ENCODE assay signal across 8 cellular contexts in genomic region chr22:50368101-50368500, GRCh38. TPM values are rescaled to one million over a fixed set of nuclear protein-coding genes. Genes with fewer than 3 reads are reported as not detected.
DNase-seq lines count a peak whose midpoint lies in the region; ATAC-seq, FAIRE-seq and TF ChIP-seq lines count a peak whose summit lies in the region.
"Not testable (repeated sequence)": the region's sequence is repeated elsewhere in the genome, so short reads cannot be mapped to it uniquely, and the experiment has no call there.

No MANE protein-coding gene starts in this region.

- H3K4me1 Mint-ChIP-seq in chondrocyte (ENCODE audit: low read depth) (peaks cover 16% of the 10 kb centered on the region), nephron progenitor cell (peaks cover 20% of the 10 kb centered on the region)

- H3K4me1 ChIP-seq in K562 (replicated peaks in 1 of 2; ENCODE audit: control insufficient read depth in 2 of 2, insufficient read depth in 2 of 2, low read length in 2 of 2); endothelial cell of umbilical vein (ENCODE audit: control insufficient read depth, extremely low read depth, insufficient read depth, low read length): not testable (repeated sequence)
- H3K4me1 ChIP-seq in HepG2 (ENCODE audit: insufficient read depth, low read length) (peaks cover 26% of the 10 kb centered on the region), spleen (peaks cover 0 to 28% (median 11%) of the 10 kb centered on the region in 6 donors)

- dilution Hi-C loops in endothelial cell of umbilical vein (cut with MboI; ENCODE audit: extremely low pct_ligation_motif_present, low sequenced_read_pairs), result not testable (repeated sequence)

- H3K9ac ChIP-seq in K562 (ENCODE audit: insufficient read depth in 1 of 2, low read depth in 2 of 2, low read length in 2 of 2); endothelial cell of umbilical vein (replicated peaks; ENCODE audit: extremely low read depth, insufficient read depth, low read length); HepG2 (ENCODE audit: insufficient read depth, low read depth, low read length): not testable (repeated sequence)

- not testable (repeated sequence) for FAIRE-seq in K562 (lab: Jason Lieb, UNC); HepG2 (lab: Jason Lieb, UNC)
- FAIRE-seq in endothelial cell of umbilical vein (lab: Jason Lieb, UNC), result peak; percentile 12

- BruUV-seq in K562 (replicated peaks; lab: Mats Ljungman, UMichigan); endothelial cell of umbilical vein (replicated peaks; lab: Mats Ljungman, UMichigan); HepG2 (replicated peaks; lab: Mats Ljungman, UMichigan): not testable (repeated sequence)

- H3K27ac Mint-ChIP-seq in chondrocyte (ENCODE audit: unreplicated experiment) (peak overlapping the region; percentile 17), nephron progenitor cell (peak overlapping the region; percentile 72)

- in situ Hi-C loops in G401 (cut with HindIII; ENCODE audit: low sequenced_read_pairs); K562 (cut with MboI); HepG2 (cut with HindIII; ENCODE audit: extremely low pct_ligation_motif_present, low pct_unique_long_range_greater_than_20kb): not testable (repeated sequence)

- H3K27ac ChIP-seq in K562 (ENCODE audit: extremely low read depth, low read depth, low read length); endothelial cell of umbilical vein (ENCODE audit: insufficient read depth, low read depth, low read length); HepG2 (ENCODE audit: extremely low read length, insufficient read depth, low read length); spleen: not testable (repeated sequence)

- H3K4me2 ChIP-seq in K562 (ENCODE audit: insufficient read depth, low read length); endothelial cell of umbilical vein (ENCODE audit: insufficient read depth, low read length); HepG2 (ENCODE audit: low read depth, low read length): not testable (repeated sequence)

- POLR2A ChIA-PET in K562 (lab: Yijun Ruan, JAX), result interaction anchor here (1.2 to 1.4 kb wide), 2 partner anchors 10 to 17 kb away, joined by 3 to 4 read pairs; no protein-coding TSS in a partner anchor
- POLR2A ChIA-PET in endothelial cell of umbilical vein (lab: Charles Lee); HepG2 (lab: Yijun Ruan, JAX): not testable (repeated sequence)

- CTCF ChIA-PET in K562 (lab: Yijun Ruan, JAX; ENCODE audit: low intra/inter-chr PET ratio), result not testable (repeated sequence)
- CTCF ChIA-PET in endothelial cell of umbilical vein (lab: Charles Lee), result interaction anchor here (1.1 kb wide), 1 partner anchor 19 kb away, joined by 3 read pairs; no protein-coding TSS in a partner anchor
- CTCF ChIA-PET in HepG2 (lab: Yijun Ruan, JAX; ENCODE audit: low intra/inter-chr PET ratio, low total read pairs), result interaction anchor here (1.1 to 1.2 kb wide), 2 partner anchors 91 to 127 kb away, joined by 3 to 4 read pairs; no protein-coding TSS in a partner anchor

- not testable (repeated sequence) for H3K4me3 Mint-ChIP-seq in chondrocyte (ENCODE audit: unreplicated experiment); nephron progenitor cell

- not testable (repeated sequence) for TF ChIP-seq EP300 in Ishikawa (IDR thresholded peaks at IDR 0.05; ENCODE audit: borderline replicate concordance); K562 (IDR thresholded peaks at IDR 0.05; ENCODE audit: low read length); HepG2 (IDR thresholded peaks at IDR 0.05; ENCODE audit: low read depth in 2 of 2, low read length in 2 of 2); HepG2 (CRISPR knock-in tag; IDR thresholded peaks at IDR 0.05; ENCODE audit: borderline replicate concordance)

- not testable (repeated sequence) for H3K9me3 ChIP-seq in K562 (replicated peaks; ENCODE audit: control insufficient read depth, insufficient read depth, low read depth, low read length); endothelial cell of umbilical vein (replicated peaks; ENCODE audit: control insufficient read depth, insufficient read depth, low read length); HepG2 (ENCODE audit: low read length); spleen

- not testable (repeated sequence) for H3K4me3 ChIP-seq in K562; endothelial cell of umbilical vein (replicated peaks in 1 of 3; ENCODE audit: insufficient read depth in 1 of 3, low read depth in 1 of 3, low read length in 3 of 3); HepG2 (replicated peaks in 1 of 3; ENCODE audit: insufficient read depth in 1 of 3, low read depth in 2 of 3, low read length in 3 of 3); spleen

- H3K36me3 ChIP-seq in K562 (ENCODE audit: control insufficient read depth, insufficient read depth, low read length) (peaks cover 33% of the 10 kb centered on the region; the same call in 2 of the 3 replicates), spleen (peaks cover 2 to 65% (median 18%) of the 10 kb centered on the region in 6 donors)
- H3K36me3 ChIP-seq in endothelial cell of umbilical vein (ENCODE audit: control insufficient read depth in 2 of 2, extremely low read depth in 1 of 2, insufficient read depth in 2 of 2, low read length in 2 of 2); HepG2 (replicated peaks in 1 of 2; ENCODE audit: control insufficient read depth in 1 of 2, insufficient read depth in 2 of 2, low read length in 2 of 2): not testable (repeated sequence)

- not testable (repeated sequence) for H3K9me3 Mint-ChIP-seq in chondrocyte (ENCODE audit: low read depth); nephron progenitor cell

- not testable (repeated sequence) for H2AFZ ChIP-seq in K562 (ENCODE audit: low read depth, low read length); endothelial cell of umbilical vein (ENCODE audit: low read depth, low read length); HepG2 (ENCODE audit: low read length)

- 100% methylated on average over 1 of the region's 13 CpGs for WGBS in K562 (ENCODE audit: insufficient coverage, low coverage, missing lambda C conversion rate)
- WGBS in HepG2 (ENCODE audit: low lambda C conversion rate), result 99% methylated on average over 12 of the region's 13 CpGs
- 96 to 98% (median 96%) methylated on average over 13 of the region's 13 CpGs for WGBS in spleen, 5 donors

- peak; percentile 23; the same call in 1 of the 2 replicates for TF ChIP-seq RAD21 in Ishikawa (IDR thresholded peaks at IDR 0.05; ENCODE audit: low read depth)
- not testable (repeated sequence) for TF ChIP-seq RAD21 in K562 (CRISPR knock-in tag; conservative IDR thresholded peaks at IDR 0.05 in 1 of 2, IDR thresholded peaks at IDR 0.05 in 1 of 2); HepG2 (CRISPR knock-in tag; IDR thresholded peaks at IDR 0.05)

- TF ChIP-seq POLR2A in K562 (conservative IDR thresholded peaks at IDR 0.05); endothelial cell of umbilical vein (IDR thresholded peaks at IDR 0.05; ENCODE audit: low read depth, low read length); HepG2 (IDR thresholded peaks at IDR 0.05; ENCODE audit: insufficient read depth in 1 of 2, low read depth in 2 of 2, low read length in 2 of 2); spleen (IDR thresholded peaks at IDR 0.05): not testable (repeated sequence)

- not testable (repeated sequence) for H4K20me1 ChIP-seq in K562 (replicated peaks; ENCODE audit: control insufficient read depth, insufficient read depth, low read length); endothelial cell of umbilical vein (replicated peaks; ENCODE audit: control insufficient read depth, extremely low read depth, insufficient read depth, low read length); HepG2 (ENCODE audit: insufficient read depth, low read length)

- H3K79me2 ChIP-seq in K562 (ENCODE audit: control insufficient read depth, insufficient read depth, low read length), result peaks cover 39% of the 10 kb centered on the region
- peaks cover 22% of the 10 kb centered on the region for H3K79me2 ChIP-seq in endothelial cell of umbilical vein (ENCODE audit: control insufficient read depth, insufficient read depth, low read length)
- H3K79me2 ChIP-seq in HepG2 (ENCODE audit: insufficient read depth, low read length), result peaks cover 29% of the 10 kb centered on the region

- H3K9me1 ChIP-seq in K562 (ENCODE audit: control insufficient read depth, insufficient read depth, low read length); endothelial cell of umbilical vein (replicated peaks; ENCODE audit: control insufficient read depth, extremely low read depth, insufficient read depth, low read length): not testable (repeated sequence)

- not testable (repeated sequence) for H3K27me3 Mint-ChIP-seq in chondrocyte (ENCODE audit: low read depth); nephron progenitor cell (ENCODE audit: low read depth, poor library complexity)

- DNase-seq in G401 (ENCODE audit: low spot score) (peak; percentile 78), spleen (peak; percentile 18)
- not testable (repeated sequence) for DNase-seq in K562 (ENCODE audit: extremely low read depth in 1 of 4, low spot score in 3 of 4); chondrocyte (ENCODE audit: low spot score); endothelial cell of umbilical vein (ENCODE audit: low read depth, low spot score); HepG2 (ENCODE audit: low spot score); nephron progenitor cell

- TF ChIP-seq CTCF in K562 (IDR thresholded peaks at IDR 0.05 in 2 of 3, conservative IDR thresholded peaks at IDR 0.05 in 1 of 3; ENCODE audit: insufficient read depth in 2 of 3, low read depth in 1 of 3, low read length in 3 of 3); chondrocyte (IDR thresholded peaks at IDR 0.05); endothelial cell of umbilical vein (IDR thresholded peaks at IDR 0.05; ENCODE audit: extremely low read depth in 1 of 2, insufficient read depth in 1 of 2, low read depth in 1 of 2, low read length in 2 of 2); HepG2 (CRISPR knock-in tag; IDR thresholded peaks at IDR 0.05); nephron progenitor cell (IDR thresholded peaks at IDR 0.05); spleen (IDR thresholded peaks at IDR 0.05 in 8 of 11, conservative IDR thresholded peaks at IDR 0.05 in 3 of 11): not testable (repeated sequence)

- not testable (repeated sequence) for H3K36me3 Mint-ChIP-seq in chondrocyte (ENCODE audit: low read depth)
- H3K36me3 Mint-ChIP-seq in nephron progenitor cell (ENCODE audit: low read depth), result peaks cover 68% of the 10 kb centered on the region

- H3K27me3 ChIP-seq in K562 (ENCODE audit: control insufficient read depth in 2 of 2, insufficient read depth in 2 of 2, low read length in 2 of 2); endothelial cell of umbilical vein (ENCODE audit: control insufficient read depth in 2 of 2, insufficient read depth in 2 of 2, low read length in 2 of 2); HepG2 (ENCODE audit: control insufficient read depth in 1 of 2, insufficient read depth in 2 of 2, low read length in 2 of 2); spleen (replicated peaks in 1 of 7): not testable (repeated sequence)

- intact Hi-C loops in K562 (cut with micrococcal nuclease); endothelial cell of umbilical vein (cut with micrococcal nuclease); HepG2 (cut with micrococcal nuclease; ENCODE audit: unreplicated experiment); spleen (cut with DNase I; ENCODE audit: low total_unique reads): not testable (repeated sequence)

- not testable (repeated sequence) for ATAC-seq in K562, HepG2

RNA-seq across cellular contexts. Expression of gene PPP6R2, which starts 25.0 kb away (rescaled TPM):
- 76.9 and 77.8 TPM in 2 replicates for total RNA-seq in G401 (2014; rRNA removed; shearing (Covaris generic))
- 97.0 and 226 TPM in 2 replicates for total RNA-seq in K562 (2011; cell fraction: chromatin; rRNA removed; ENCODE audit: low replicate concordance)
- total RNA-seq in K562 (2011; cell fraction: nucleolus; rRNA removed), result 102 and 113 TPM in 2 replicates
- total RNA-seq in K562 (2011; cell fraction: nucleoplasm; rRNA removed), result 69.3 and 79.1 TPM in 2 replicates
- total RNA-seq in K562 (2014; rRNA removed), result 33.6 and 45.2 TPM in 2 replicates
- total RNA-seq in K562 (2014; rRNA removed; fragmentation: Illumina TruSeq; extraction: Trizol), result 7.7 and 9.2 TPM in 2 replicates
- total RNA-seq in K562 (2015; rRNA removed; fragmentation: Illumina TruSeq; extraction: Trizol), result 21.4 and 22.1 TPM in 2 replicates
- total RNA-seq in K562 (2021), result 35.8 and 39.8 TPM in 2 replicates
- polyA plus RNA-seq in K562 (2011; rRNA removed), result 24.1 and 33.0 TPM in 2 replicates
- 30.1 and 36.3 TPM in 2 replicates for polyA plus RNA-seq in K562 (2011; cell fraction: cytosol; rRNA removed)
- 112 and 152 TPM in 2 replicates for polyA plus RNA-seq in K562 (2011; cell fraction: nucleus; rRNA removed)
- 27.4 and 43.9 TPM in 2 replicates for polyA plus RNA-seq in K562 (2012)
- 17.9 and 28.4 TPM in 2 replicates for polyA plus RNA-seq in K562 (2014; fragmentation: Illumina TruSeq; extraction: Trizol)
- polyA plus RNA-seq in K562 (2014; fragmentation: Nextera tagmentation; extraction: Ambion mirVana), result under 1 TPM; 0.32 to 0.74 TPM
- polyA plus RNA-seq in K562 (2014; rRNA removed), result 37.5 and 39.3 TPM in 2 replicates
- polyA minus RNA-seq in K562 (2011; rRNA and poly(A)+ RNA removed), result 17.5 and 21.0 TPM in 2 replicates
- polyA minus RNA-seq in K562 (2011; cell fraction: cytosol; rRNA and poly(A)+ RNA removed), result 15.7 and 22.8 TPM in 2 replicates
- 27.3 and 36.0 TPM in 2 replicates for polyA minus RNA-seq in K562 (2011; cell fraction: nucleus; rRNA and poly(A)+ RNA removed)
- 46.2 to 53.1 TPM (median 47.1 TPM) in 3 replicates for total RNA-seq in chondrocyte
- total RNA-seq in endothelial cell of umbilical vein, result 46.4 and 54.6 TPM in 2 replicates
- polyA plus RNA-seq in endothelial cell of umbilical vein, result 38.6 and 41.2 TPM in 2 replicates
- polyA plus RNA-seq in endothelial cell of umbilical vein (2011; cell fraction: cytosol; rRNA removed), result 29.4 and 36.5 TPM in 2 replicates
- 135 and 137 TPM in 2 replicates for polyA plus RNA-seq in endothelial cell of umbilical vein (2011; cell fraction: nucleus; rRNA removed)
- polyA plus RNA-seq in endothelial cell of umbilical vein (2012), result 27.9 and 28.3 TPM in 2 replicates
- 45.8 and 51.7 TPM in 2 replicates for polyA minus RNA-seq in endothelial cell of umbilical vein
- polyA minus RNA-seq in endothelial cell of umbilical vein (2011; cell fraction: cytosol; rRNA and poly(A)+ RNA removed), result 10.1 TPM
- 34.2 and 57.9 TPM in 2 replicates for polyA minus RNA-seq in endothelial cell of umbilical vein (2011; cell fraction: nucleus; rRNA and poly(A)+ RNA removed)
- total RNA-seq in HepG2 (2016; rRNA removed; fragmentation: Illumina TruSeq; extraction: Trizol), result 36.1 and 55.0 TPM in 2 replicates
- 13.5 and 14.8 TPM in 2 replicates for total RNA-seq in HepG2 (2016; cell fraction: cytosol; rRNA removed; fragmentation: Illumina TruSeq; extraction: Trizol; ENCODE audit: low read depth)
- total RNA-seq in HepG2 (2016; cell fraction: insoluble cytoplasmic fraction; rRNA removed; fragmentation: Illumina TruSeq; extraction: Trizol), result 33.5 and 56.7 TPM in 2 replicates
- 26.4 and 27.2 TPM in 2 replicates for total RNA-seq in HepG2 (2016; cell fraction: membrane; rRNA removed; fragmentation: Illumina TruSeq; extraction: Trizol)
- 53.7 and 65.8 TPM in 2 replicates for total RNA-seq in HepG2 (2016; cell fraction: nucleus; rRNA removed; fragmentation: Illumina TruSeq; extraction: Trizol)
- polyA plus RNA-seq in HepG2 (2011; rRNA removed), result 102 and 112 TPM in 2 replicates
- polyA plus RNA-seq in HepG2 (2011; cell fraction: cytosol; rRNA removed), result 56.6 and 76.3 TPM in 2 replicates
- 458 and 611 TPM in 2 replicates for polyA plus RNA-seq in HepG2 (2011; cell fraction: nucleus; rRNA removed)
- polyA plus RNA-seq in HepG2 (2012), result 58.5 and 66.4 TPM in 2 replicates
- polyA plus RNA-seq in HepG2 (2016; cell fraction: cytosol; fragmentation: Illumina TruSeq; extraction: Trizol; ENCODE audit: low read depth), result 6.8 and 7.7 TPM in 2 replicates
- polyA plus RNA-seq in HepG2 (2016; cell fraction: insoluble cytoplasmic fraction; fragmentation: Illumina TruSeq; extraction: Trizol; ENCODE audit: low read depth), result 26.5 and 32.8 TPM in 2 replicates
- 17.1 and 18.2 TPM in 2 replicates for polyA plus RNA-seq in HepG2 (2016; cell fraction: membrane; fragmentation: Illumina TruSeq; extraction: Trizol; ENCODE audit: low read depth)
- polyA plus RNA-seq in HepG2 (2016; cell fraction: nucleus; fragmentation: Illumina TruSeq; extraction: Trizol; ENCODE audit: insufficient read depth, low read depth), result 172 and 175 TPM in 2 replicates
- 25.0 and 101 TPM in 2 replicates for polyA minus RNA-seq in HepG2 (2011; rRNA and poly(A)+ RNA removed; ENCODE audit: low replicate concordance)
- 29.8 and 30.8 TPM in 2 replicates for polyA minus RNA-seq in HepG2 (2011; cell fraction: cytosol; rRNA and poly(A)+ RNA removed)
- polyA minus RNA-seq in HepG2 (2011; cell fraction: nucleus; rRNA and poly(A)+ RNA removed), result 84.9 and 89.9 TPM in 2 replicates
- 10 to 100 TPM; 54.0 to 76.2 (median 64.7) TPM for total RNA-seq in spleen
- 10 to 100 TPM; 23.6 to 48.7 (median 27.8) TPM for polyA plus RNA-seq in spleen

RNA-seq across cellular contexts. Expression of gene DENND6B, which starts 41.3 kb away (rescaled TPM):
- 0.37 and 1.0 TPM in 2 replicates for total RNA-seq in G401 (2014; rRNA removed; shearing (Covaris generic))
- total RNA-seq in K562 (2011; cell fraction: chromatin; rRNA removed; ENCODE audit: low replicate concordance), result 6.5 and 21.7 TPM in 2 replicates
- 12.5 and 13.4 TPM in 2 replicates for total RNA-seq in K562 (2011; cell fraction: nucleolus; rRNA removed)
- 8.5 and 9.8 TPM in 2 replicates for total RNA-seq in K562 (2011; cell fraction: nucleoplasm; rRNA removed)
- total RNA-seq in K562 (2014; rRNA removed), result 1.5 and 2.3 TPM in 2 replicates
- 0.26 and 0.29 TPM in 2 replicates for total RNA-seq in K562 (2014; rRNA removed; fragmentation: Illumina TruSeq; extraction: Trizol)
- total RNA-seq in K562 (2015; rRNA removed; fragmentation: Illumina TruSeq; extraction: Trizol), result 0.83 TPM in 2 replicates
- 3.1 and 3.2 TPM in 2 replicates for total RNA-seq in K562 (2021)
- polyA plus RNA-seq in K562 (2011; rRNA removed), result 2.0 and 3.4 TPM in 2 replicates
- 2.9 and 5.9 TPM in 2 replicates for polyA plus RNA-seq in K562 (2011; cell fraction: cytosol; rRNA removed)
- 18.3 and 38.3 TPM in 2 replicates for polyA plus RNA-seq in K562 (2011; cell fraction: nucleus; rRNA removed)
- polyA plus RNA-seq in K562 (2012), result 2.7 and 5.8 TPM in 2 replicates
- 1.7 and 2.0 TPM in 2 replicates for polyA plus RNA-seq in K562 (2014; fragmentation: Illumina TruSeq; extraction: Trizol)
- polyA plus RNA-seq in K562 (2014; fragmentation: Nextera tagmentation; extraction: Ambion mirVana), result under 1 TPM; 0.07 to 0.31 TPM
- 3.1 and 3.7 TPM in 2 replicates for polyA plus RNA-seq in K562 (2014; rRNA removed)
- 0.48 and 0.84 TPM in 2 replicates for polyA minus RNA-seq in K562 (2011; rRNA and poly(A)+ RNA removed)
- polyA minus RNA-seq in K562 (2011; cell fraction: cytosol; rRNA and poly(A)+ RNA removed), result 1.8 and 3.2 TPM in 2 replicates
- polyA minus RNA-seq in K562 (2011; cell fraction: nucleus; rRNA and poly(A)+ RNA removed), result 2.6 and 3.8 TPM in 2 replicates
- 7.7 to 8.8 TPM (median 8.1 TPM) in 3 replicates for total RNA-seq in chondrocyte
- 2.9 and 5.9 TPM in 2 replicates for total RNA-seq in endothelial cell of umbilical vein
- polyA plus RNA-seq in endothelial cell of umbilical vein, result 4.1 and 6.5 TPM in 2 replicates
- polyA plus RNA-seq in endothelial cell of umbilical vein (2011; cell fraction: cytosol; rRNA removed), result 1.4 and 2.5 TPM in 2 replicates
- polyA plus RNA-seq in endothelial cell of umbilical vein (2011; cell fraction: nucleus; rRNA removed), result 12.9 and 20.9 TPM in 2 replicates
- 1.6 and 2.6 TPM in 2 replicates for polyA plus RNA-seq in endothelial cell of umbilical vein (2012)
- polyA minus RNA-seq in endothelial cell of umbilical vein, result 1.7 and 2.1 TPM in 2 replicates
- 0.51 TPM for polyA minus RNA-seq in endothelial cell of umbilical vein (2011; cell fraction: cytosol; rRNA and poly(A)+ RNA removed)
- 1.4 and 3.3 TPM in 2 replicates for polyA minus RNA-seq in endothelial cell of umbilical vein (2011; cell fraction: nucleus; rRNA and poly(A)+ RNA removed)
- 0.84 and 0.95 TPM in 2 replicates for total RNA-seq in HepG2 (2016; rRNA removed; fragmentation: Illumina TruSeq; extraction: Trizol)
- 0.30 and 0.44 TPM in 2 replicates for total RNA-seq in HepG2 (2016; cell fraction: cytosol; rRNA removed; fragmentation: Illumina TruSeq; extraction: Trizol; ENCODE audit: low read depth)
- total RNA-seq in HepG2 (2016; cell fraction: insoluble cytoplasmic fraction; rRNA removed; fragmentation: Illumina TruSeq; extraction: Trizol), result 0.22 and 0.65 TPM in 2 replicates
- 0.52 and 0.90 TPM in 2 replicates for total RNA-seq in HepG2 (2016; cell fraction: membrane; rRNA removed; fragmentation: Illumina TruSeq; extraction: Trizol)
- 0.90 and 1.1 TPM in 2 replicates for total RNA-seq in HepG2 (2016; cell fraction: nucleus; rRNA removed; fragmentation: Illumina TruSeq; extraction: Trizol)
- 3.8 and 4.2 TPM in 2 replicates for polyA plus RNA-seq in HepG2 (2011; rRNA removed)
- polyA plus RNA-seq in HepG2 (2011; cell fraction: cytosol; rRNA removed), result 1.8 TPM in 2 replicates
- 33.7 and 41.4 TPM in 2 replicates for polyA plus RNA-seq in HepG2 (2011; cell fraction: nucleus; rRNA removed)
- polyA plus RNA-seq in HepG2 (2012), result 2.5 and 2.6 TPM in 2 replicates
- polyA plus RNA-seq in HepG2 (2016; cell fraction: cytosol; fragmentation: Illumina TruSeq; extraction: Trizol; ENCODE audit: low read depth), result 0.33 and 0.71 TPM in 2 replicates
- polyA plus RNA-seq in HepG2 (2016; cell fraction: insoluble cytoplasmic fraction; fragmentation: Illumina TruSeq; extraction: Trizol; ENCODE audit: low read depth), result 0.74 and 0.86 TPM in 2 replicates
- polyA plus RNA-seq in HepG2 (2016; cell fraction: membrane; fragmentation: Illumina TruSeq; extraction: Trizol; ENCODE audit: low read depth), result 0.63 and 1.2 TPM in 2 replicates
- polyA plus RNA-seq in HepG2 (2016; cell fraction: nucleus; fragmentation: Illumina TruSeq; extraction: Trizol; ENCODE audit: insufficient read depth, low read depth), result 4.0 and 5.3 TPM in 2 replicates
- polyA minus RNA-seq in HepG2 (2011; rRNA and poly(A)+ RNA removed; ENCODE audit: low replicate concordance), result 0.58 and 2.9 TPM in 2 replicates
- polyA minus RNA-seq in HepG2 (2011; cell fraction: cytosol; rRNA and poly(A)+ RNA removed), result 1.3 TPM in 2 replicates
- 2.6 and 3.3 TPM in 2 replicates for polyA minus RNA-seq in HepG2 (2011; cell fraction: nucleus; rRNA and poly(A)+ RNA removed)
- total RNA-seq in spleen, result 1 to 10 TPM; 4.5 to 8.9 (median 6.0) TPM
- polyA plus RNA-seq in spleen, result 10 to 100 TPM in 1 of 3 donors, 1 to 10 TPM in 2; 6.4 to 10.4 (median 9.9) TPM
